Comparison of ENCODE assay signal across 8 cellular contexts in genomic region chrX:47146936-47147859, GRCh38. TPM values are rescaled to one million over a fixed set of nuclear protein-coding genes. Genes with fewer than 3 reads are reported as not detected.
DNase-seq lines count a peak whose midpoint lies in the region; ATAC-seq and TF ChIP-seq lines count a peak whose summit lies in the region.

No MANE protein-coding gene starts in this region.

- H3K27me3 ChIP-seq in left ventricle myocardium inferior (ENCODE audit: low read depth) (no peaks in the 10 kb centered on the region), right atrium auricular region (no peaks in the 10 kb centered on the region)

- H3K4me1 ChIP-seq in left ventricle myocardium inferior (peaks cover 35% of the 10 kb centered on the region), right atrium auricular region (peaks cover 0 to 29% of the 10 kb centered on the region in 2 donors)

- TF ChIP-seq CTCF in left ventricle myocardium inferior (IDR thresholded peaks at IDR 0.05; ENCODE audit: borderline replicate concordance) (no peak), right atrium auricular region (IDR thresholded peaks at IDR 0.05) (no peak), type B pancreatic cell (conservative IDR thresholded peaks at IDR 0.05) (no peak)

- H3K36me3 ChIP-seq in left ventricle myocardium inferior = peaks cover 2% of the 10 kb centered on the region
- H3K36me3 ChIP-seq in right atrium auricular region = no peaks in the 10 kb centered on the region

- H3K4me3 Mint-ChIP-seq in activated naive CD8-positive, alpha-beta T cell = peak overlapping the region; percentile 97
- peak overlapping the region; percentile 31 for H3K4me3 Mint-ChIP-seq in type B pancreatic cell

- H3K4me3 ChIP-seq in left ventricle myocardium inferior (peak overlapping the region; percentile 78), right atrium auricular region (peak overlapping the region in 1 of 2 donors; percentile 64), iPS-18c (ENCODE audit: insufficient read depth, low read depth, low read length) (peak overlapping the region; percentile 73; the same call in 1 of the 2 replicates)

- DNase-seq in left ventricle myocardium inferior = no peak
- DNase-seq in right atrium auricular region (ENCODE audit: low spot score) = no peak
- DNase-seq in type B pancreatic cell (ENCODE audit: extremely low spot score, unreplicated experiment) = no peak
- DNase-seq in effector CD4-positive, alpha-beta T cell = no peak

- H3K36me3 Mint-ChIP-seq in activated naive CD8-positive, alpha-beta T cell = peaks cover 2% of the 10 kb centered on the region
- H3K36me3 Mint-ChIP-seq in type B pancreatic cell = peaks cover 8% of the 10 kb centered on the region

- peak overlapping the region; percentile 61 for H3K27ac Mint-ChIP-seq in activated naive CD8-positive, alpha-beta T cell
- H3K27ac Mint-ChIP-seq in type B pancreatic cell = peak overlapping the region; percentile 21

- ATAC-seq in GM21786 (IDR thresholded peaks at IDR 0.05; ENCODE audit: unreplicated experiment) (no peak), HG02798 (IDR thresholded peaks at IDR 0.05; ENCODE audit: poor library complexity, unreplicated experiment) (no peak)

- H3K27me3 Mint-ChIP-seq in activated naive CD8-positive, alpha-beta T cell = no peaks in the 10 kb centered on the region
- no peaks in the 10 kb centered on the region for H3K27me3 Mint-ChIP-seq in type B pancreatic cell

- H3K9me3 ChIP-seq in left ventricle myocardium inferior (replicated peaks) (no peaks in the 10 kb centered on the region), right atrium auricular region (no peaks in the 10 kb centered on the region), iPS-18c (ENCODE audit: control insufficient read depth, insufficient read depth, low read length) (peaks cover 2% of the 10 kb centered on the region)

- intact Hi-C loops in left ventricle myocardium inferior (cut with micrococcal nuclease) = no loop called here

- H3K27ac ChIP-seq in left ventricle myocardium inferior (replicated peaks) (peak overlapping the region; percentile 97), right atrium auricular region (peak overlapping the region in 1 of 2 donors; percentile 92)

- peaks cover 36% of the 10 kb centered on the region for H3K4me1 Mint-ChIP-seq in activated naive CD8-positive, alpha-beta T cell (ENCODE audit: low read depth)
- no peaks in the 10 kb centered on the region for H3K4me1 Mint-ChIP-seq in type B pancreatic cell (ENCODE audit: unreplicated experiment)

- no peaks in the 10 kb centered on the region for H3K9me3 Mint-ChIP-seq in activated naive CD8-positive, alpha-beta T cell (ENCODE audit: low read depth)
- H3K9me3 Mint-ChIP-seq in type B pancreatic cell = no peaks in the 10 kb centered on the region

RNA-seq across cellular contexts. Expression of gene RBM10, which starts 2.2 kb away (rescaled TPM):
- 27.8 TPM for total RNA-seq in left ventricle myocardium inferior
- total RNA-seq in right atrium auricular region = 10 to 100 TPM; 22.1 to 32.1 TPM
- 46.7 and 61.9 TPM in 2 replicates for total RNA-seq in type B pancreatic cell (ENCODE audit: low replicate concordance)

RNA-seq across cellular contexts. Expression of gene NDUFB11, which starts 2.7 kb away (rescaled TPM):
- total RNA-seq in left ventricle myocardium inferior (171 TPM), right atrium auricular region (100 to 1,000 TPM; 113 to 120 TPM), type B pancreatic cell (ENCODE audit: low replicate concordance) (95.5 and 103 TPM in 2 replicates)

RNA-seq across cellular contexts. Expression of gene UBA1, which starts 46.4 kb away (rescaled TPM):
- total RNA-seq in left ventricle myocardium inferior (99.8 TPM), right atrium auricular region (100 to 1,000 TPM; 102 to 136 TPM), type B pancreatic cell (ENCODE audit: low replicate concordance) (314 and 384 TPM in 2 replicates)
